Comparison of ENCODE assay signal across 20 cellular contexts in the genomic region with DNA sequence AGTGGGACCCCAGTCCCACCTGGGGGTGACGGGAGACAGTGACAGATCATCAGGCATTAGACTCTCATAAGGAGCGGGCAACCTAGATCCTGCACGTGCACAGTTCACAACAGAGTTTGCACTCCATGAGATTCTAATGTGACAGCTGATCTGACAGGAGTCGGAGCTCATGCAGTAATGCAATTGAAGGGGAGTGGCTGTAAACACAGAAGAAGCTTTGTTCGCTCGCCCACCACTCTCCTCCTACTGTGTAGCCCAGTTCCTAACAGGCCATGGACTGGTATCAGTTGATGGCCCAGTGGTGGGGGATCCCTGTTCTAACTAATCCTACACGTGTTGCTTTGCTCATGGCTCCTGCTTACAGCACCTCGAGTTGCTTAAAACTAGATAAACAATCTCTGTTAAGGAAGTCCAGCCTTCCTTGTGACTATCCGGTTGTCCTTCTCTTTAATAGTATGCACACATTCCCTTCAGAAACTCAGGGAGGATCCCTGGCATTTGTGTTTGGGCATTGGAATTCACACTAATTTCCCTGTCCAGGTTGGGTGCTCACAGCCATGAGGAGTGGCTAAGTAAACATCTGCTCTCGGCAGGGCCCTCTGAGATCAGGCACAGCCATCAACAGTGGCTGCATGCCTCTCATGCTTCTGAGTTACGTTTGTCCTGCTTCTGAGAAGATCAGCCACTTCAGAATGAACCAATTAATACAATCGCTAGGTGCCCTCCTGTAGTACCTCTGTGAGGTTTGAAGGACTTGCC. TPM values are rescaled to one million over a fixed set of nuclear protein-coding genes. Genes with fewer than 3 reads are reported as not detected.
DNase-seq lines count a peak whose midpoint lies in the region; ATAC-seq, FAIRE-seq and TF ChIP-seq lines count a peak whose summit lies in the region.
"Had no signal": no experiment of that assay in that cellular context is flagged by ENCODE, and none has a peak within 500 bp of the region (broad histone marks: within the 10 kb centered on the region; RNA-seq: fewer than 3 reads in every experiment).

No MANE protein-coding gene starts in this region.

- TF ChIP-seq CTCF in HepG2 (CRISPR knock-in tag; IDR thresholded peaks at IDR 0.05) (no peak), right lobe of liver (IDR thresholded peaks at IDR 0.05) (no peak), hepatocyte (IDR thresholded peaks at IDR 0.05; ENCODE audit: poor library complexity) (no peak)

- H3K4ac ChIP-seq in neuronal stem cell (ENCODE audit: low read length): no peak overlapping the region

- H3K4me1 ChIP-seq in HepG2 (ENCODE audit: insufficient read depth, low read length) (peaks cover 19% of the 10 kb centered on the region), right lobe of liver (no peaks in the 10 kb centered on the region), hepatocyte (ENCODE audit: insufficient read depth) (peaks cover 10% of the 10 kb centered on the region), neuronal stem cell (ENCODE audit: control insufficient read depth in 2 of 2, insufficient read depth in 1 of 2, low read depth in 1 of 2, low read length in 2 of 2) (peaks cover 5 to 9% of the 10 kb centered on the region in 2 donors)
- H3K4me1 ChIP-seq: spleen had no signal

- no peaks in the 10 kb centered on the region for H3K9me3 ChIP-seq in HepG2 (ENCODE audit: low read length)
- H3K9me3 ChIP-seq in right lobe of liver: no peaks in the 10 kb centered on the region
- no peaks in the 10 kb centered on the region for H3K9me3 ChIP-seq in hepatocyte (ENCODE audit: low read depth)
- H3K9me3 ChIP-seq in neuronal stem cell (replicated peaks in 1 of 2; ENCODE audit: control insufficient read depth in 2 of 2, insufficient read depth in 1 of 2, low read depth in 1 of 2, low read length in 2 of 2): peaks cover 0 to 3% of the 10 kb centered on the region in 2 donors

- H3K27ac Mint-ChIP-seq in activated naive CD4-positive, alpha-beta T cell treated with anti-CD3 and anti-CD28 coated beads for 36 hours: no peak overlapping the region
- H3K27ac Mint-ChIP-seq: activated B cell treated with CpG ODN at 0.5 μM for 24 hours; immature natural killer cell; stimulated activated effector memory CD8-positive, alpha-beta T cell treated with anti-CD3 and anti-CD28 coated beads, Interleukin-12 subunit alpha, Interleukin-12 subunit beta, amount 100 ng/mL, for 72 hours; T-helper 17 cell had no signal

- H2BK12ac ChIP-seq in neuronal stem cell (ENCODE audit: low read length): no peak overlapping the region

- H3K9me2 ChIP-seq in hepatocyte (replicated peaks; ENCODE audit: insufficient read depth): no peaks in the 10 kb centered on the region

- peak; percentile 66 for FAIRE-seq in HepG2 (lab: Jason Lieb, UNC)

- no peaks in the 10 kb centered on the region for H3K27me3 ChIP-seq in HepG2 (ENCODE audit: control insufficient read depth in 1 of 2, insufficient read depth in 2 of 2, low read length in 2 of 2)
- H3K27me3 ChIP-seq in right lobe of liver: no peaks in the 10 kb centered on the region
- no peaks in the 10 kb centered on the region for H3K27me3 ChIP-seq in hepatocyte
- no peaks in the 10 kb centered on the region for H3K27me3 ChIP-seq in neuronal stem cell (ENCODE audit: control insufficient read depth in 3 of 3, insufficient read depth in 3 of 3, low read depth in 1 of 3, low read length in 3 of 3)
- H3K27me3 ChIP-seq: spleen had no signal

- H3K4me3 Mint-ChIP-seq in activated naive CD4-positive, alpha-beta T cell treated with anti-CD3 and anti-CD28 coated beads for 36 hours: no peak overlapping the region
- H3K4me3 Mint-ChIP-seq: activated B cell treated with CpG ODN at 0.5 μM for 24 hours; immature natural killer cell; stimulated activated effector memory CD8-positive, alpha-beta T cell treated with anti-CD3 and anti-CD28 coated beads, Interleukin-12 subunit alpha, Interleukin-12 subunit beta, amount 100 ng/mL, for 72 hours; T-helper 17 cell had no signal

- no peaks in the 10 kb centered on the region for H3K79me1 ChIP-seq in neuronal stem cell (ENCODE audit: low read depth, low read length)

- no peak overlapping the region for H4K91ac ChIP-seq in neuronal stem cell (ENCODE audit: low read depth, low read length, poor library complexity)

- H2AFZ ChIP-seq in HepG2 (ENCODE audit: low read length) (no peak overlapping the region), hepatocyte (peak overlapping the region; percentile 1), neuronal stem cell (ENCODE audit: low read length) (no peak overlapping the region)

- H4K8ac ChIP-seq in neuronal stem cell (ENCODE audit: low read depth, low read length): no peak overlapping the region

- H3K27me3 Mint-ChIP-seq in activated naive CD4-positive, alpha-beta T cell treated with anti-CD3 and anti-CD28 coated beads for 36 hours (ENCODE audit: low read depth): no peaks in the 10 kb centered on the region

- no peaks in the 10 kb centered on the region for H3K79me2 ChIP-seq in HepG2 (ENCODE audit: insufficient read depth, low read length)
- no peaks in the 10 kb centered on the region for H3K79me2 ChIP-seq in hepatocyte

- peak; percentile 60 for DNase-seq in HepG2 (ENCODE audit: low spot score)
- no peak for DNase-seq in right lobe of liver
- peak; percentile 45 for DNase-seq in hepatocyte (ENCODE audit: low spot score)
- DNase-seq in neuronal stem cell (ENCODE audit: low spot score): no peak
- DNase-seq in MV-4-11 (lab: John Stamatoyannopoulos, UW): no peak
- DNase-seq in activated naive CD4-positive, alpha-beta T cell treated with anti-CD3 and anti-CD28 coated beads for 36 hours: no peak
- DNase-seq: ACHN, activated B cell treated with CpG ODN at 0.5 μM for 24 hours, cortex of kidney, glutamatergic neuron, immature natural killer cell, NCI-H1436 treated with DMSO at 0.1 percent for 48 hours, NCI-H446, Right ventricle myocardium superior, spleen, T-helper 17 cell had no signal

- no peaks in the 10 kb centered on the region for H3K9me3 Mint-ChIP-seq in activated naive CD4-positive, alpha-beta T cell treated with anti-CD3 and anti-CD28 coated beads for 36 hours
- H3K9me3 Mint-ChIP-seq: stimulated activated effector memory CD8-positive, alpha-beta T cell treated with anti-CD3 and anti-CD28 coated beads, Interleukin-12 subunit alpha, Interleukin-12 subunit beta, amount 100 ng/mL, for 72 hours had no signal

- TF ChIP-seq POLR2A in HepG2 (IDR thresholded peaks at IDR 0.05; ENCODE audit: insufficient read depth in 1 of 2, low read depth in 2 of 2, low read length in 2 of 2): no peak
- TF ChIP-seq POLR2A in right lobe of liver (IDR thresholded peaks at IDR 0.05): no peak

- 6% methylated on average over 10 of the region's 12 CpGs for WGBS in HepG2 (ENCODE audit: low lambda C conversion rate)
- 46% methylated on average over 9 of the region's 12 CpGs for WGBS in right lobe of liver (ENCODE audit: insufficient coverage, low coverage, low lambda C conversion rate, missing lambda C conversion rate)
- 58% methylated on average over 12 of the region's 12 CpGs for WGBS in hepatocyte (ENCODE audit: low lambda C conversion rate, missing lambda C conversion rate)
- WGBS in neuronal stem cell (ENCODE audit: extremely low coverage in 2 of 2, insufficient read length in 2 of 2, insufficient replicate concordance in 1 of 2), 2 donors: no CpG with 5 or more reads among the region's 12 CpGs

- H3K36me3 Mint-ChIP-seq in activated naive CD4-positive, alpha-beta T cell treated with anti-CD3 and anti-CD28 coated beads for 36 hours (ENCODE audit: low read depth): no peaks in the 10 kb centered on the region
- H3K36me3 Mint-ChIP-seq: stimulated activated effector memory CD8-positive, alpha-beta T cell treated with anti-CD3 and anti-CD28 coated beads, Interleukin-12 subunit alpha, Interleukin-12 subunit beta, amount 100 ng/mL, for 72 hours had no signal

- BruUV-seq in HepG2 (replicated peaks; lab: Mats Ljungman, UMichigan): no TSS peak

- no peak overlapping the region for H3K23ac ChIP-seq in neuronal stem cell (ENCODE audit: low read depth, low read length, poor library complexity)

- TF ChIP-seq EP300 in HepG2 (IDR thresholded peaks at IDR 0.05; ENCODE audit: low read depth in 2 of 2, low read length in 2 of 2) (no peak), HepG2 (CRISPR knock-in tag; IDR thresholded peaks at IDR 0.05; ENCODE audit: borderline replicate concordance) (no peak)

- peak overlapping the region; percentile 11 for H2AK5ac ChIP-seq in neuronal stem cell (ENCODE audit: low read depth, low read length)

- peak; percentile 93 for ATAC-seq in HepG2
- no peak for ATAC-seq in right lobe of liver
- no peak for ATAC-seq in GM21515 (IDR thresholded peaks at IDR 0.05; ENCODE audit: unreplicated experiment)
- ATAC-seq in HG03280 (IDR thresholded peaks at IDR 0.05; ENCODE audit: unreplicated experiment): no peak
- ATAC-seq: stimulated activated effector memory CD8-positive, alpha-beta T cell treated with anti-CD3 and anti-CD28 coated beads, Interleukin-12 subunit alpha, Interleukin-12 subunit beta, amount 100 ng/mL, for 72 hours; T-helper 17 cell had no signal

- H4K20me1 ChIP-seq in HepG2 (ENCODE audit: insufficient read depth, low read length) (no peaks in the 10 kb centered on the region), hepatocyte (ENCODE audit: insufficient read depth, poor library complexity, severe bottlenecking) (no peaks in the 10 kb centered on the region)

- H3K18ac ChIP-seq in neuronal stem cell (ENCODE audit: low read length): no peak overlapping the region

- peak overlapping the region; percentile 68 for H3K4me2 ChIP-seq in HepG2 (ENCODE audit: low read depth, low read length)
- H3K4me2 ChIP-seq in hepatocyte: peak overlapping the region; percentile 26
- H3K4me2 ChIP-seq in neuronal stem cell (ENCODE audit: insufficient read depth, low read length, poor library complexity, severe bottlenecking): no peak overlapping the region

- H3K36me3 ChIP-seq in HepG2 (replicated peaks in 1 of 2; ENCODE audit: control insufficient read depth in 1 of 2, insufficient read depth in 2 of 2, low read length in 2 of 2) (no peaks in the 10 kb centered on the region), right lobe of liver (no peaks in the 10 kb centered on the region), hepatocyte (replicated peaks; ENCODE audit: insufficient read depth, low read depth) (no peaks in the 10 kb centered on the region), neuronal stem cell (replicated peaks in 1 of 2; ENCODE audit: control insufficient read depth in 2 of 2, insufficient read depth in 2 of 2, low read length in 2 of 2) (no peaks in the 10 kb centered on the region)
- H3K36me3 ChIP-seq: spleen had no signal

- intact Hi-C loops in HepG2 (cut with micrococcal nuclease; ENCODE audit: unreplicated experiment): no loop called here
- intact Hi-C loops in right lobe of liver (cut with DNase I): no loop called here
- intact Hi-C loops in activated naive CD4-positive, alpha-beta T cell treated with anti-CD3 and anti-CD28 coated beads for 36 hours (cut with micrococcal nuclease): no loop called here

- H2BK15ac ChIP-seq in neuronal stem cell (ENCODE audit: low read length): peak overlapping the region; percentile 19

- in situ Hi-C loops in HepG2 (cut with HindIII; ENCODE audit: extremely low pct_ligation_motif_present, low pct_unique_long_range_greater_than_20kb): no loop called here

- H3K27ac ChIP-seq in HepG2 (ENCODE audit: extremely low read length, insufficient read depth, low read length) (no peak overlapping the region), right lobe of liver (no peak overlapping the region), hepatocyte (peak overlapping the region; percentile 45), neuronal stem cell (replicated peaks; ENCODE audit: low read length) (no peak overlapping the region)
- H3K27ac ChIP-seq: HL-60, spleen had no signal

- no peak overlapping the region for H2BK120ac ChIP-seq in neuronal stem cell (ENCODE audit: low read depth, low read length)

- H3K9ac ChIP-seq in HepG2 (ENCODE audit: insufficient read depth, low read depth, low read length) (no peak overlapping the region), neuronal stem cell (ENCODE audit: low read depth, low read length, poor library complexity) (no peak overlapping the region)

- CTCF ChIA-PET in HepG2 (lab: Yijun Ruan, JAX; ENCODE audit: low intra/inter-chr PET ratio, low total read pairs): no interaction called here
- CTCF ChIA-PET in activated naive CD4-positive, alpha-beta T cell treated with anti-CD3 and anti-CD28 coated beads for 36 hours (lab: Charles Lee): no interaction called here

- POLR2A ChIA-PET in HepG2 (lab: Yijun Ruan, JAX): no interaction called here

- no peaks in the 10 kb centered on the region for H3K4me1 Mint-ChIP-seq in activated naive CD4-positive, alpha-beta T cell treated with anti-CD3 and anti-CD28 coated beads for 36 hours (ENCODE audit: low read depth)
- H3K4me1 Mint-ChIP-seq: activated B cell treated with CpG ODN at 0.5 μM for 24 hours; immature natural killer cell; stimulated activated effector memory CD8-positive, alpha-beta T cell treated with anti-CD3 and anti-CD28 coated beads, Interleukin-12 subunit alpha, Interleukin-12 subunit beta, amount 100 ng/mL, for 72 hours; T-helper 17 cell had no signal

- no peak overlapping the region for H2BK5ac ChIP-seq in neuronal stem cell (ENCODE audit: low read length)

- no peak for TF ChIP-seq RAD21 in HepG2 (CRISPR knock-in tag; IDR thresholded peaks at IDR 0.05)

- peak overlapping the region in 1 of 3 experiments; percentile 22; a peak in 2 of 6 replicates for H3K4me3 ChIP-seq in HepG2 (replicated peaks in 1 of 3; ENCODE audit: insufficient read depth in 1 of 3, low read depth in 2 of 3, low read length in 3 of 3)
- H3K4me3 ChIP-seq in right lobe of liver: no peak overlapping the region
- H3K4me3 ChIP-seq in hepatocyte: no peak overlapping the region
- no peak overlapping the region for H3K4me3 ChIP-seq in neuronal stem cell (ENCODE audit: low read length in 2 of 2)
- H3K4me3 ChIP-seq: spleen had no signal

- no peak overlapping the region for H3K14ac ChIP-seq in neuronal stem cell (ENCODE audit: low read length)

RNA-seq across cellular contexts. Expression of gene F3, which starts 21.1 kb away (rescaled TPM):
- total RNA-seq in HepG2 (2016; rRNA removed; fragmentation: Illumina TruSeq; extraction: Trizol) (3.4 and 9.0 TPM in 2 replicates), right lobe of liver (1 to 10 TPM in 4 of 6 experiments, under 1 TPM in 2; 0.79 to 6.8 (median 2.6) TPM), hepatocyte (261 and 281 TPM in 2 replicates)
- 1.4 and 1.6 TPM in 2 replicates for total RNA-seq in HepG2 (2016; cell fraction: cytosol; rRNA removed; fragmentation: Illumina TruSeq; extraction: Trizol; ENCODE audit: low read depth)
- 2.9 and 7.7 TPM in 2 replicates for total RNA-seq in HepG2 (2016; cell fraction: insoluble cytoplasmic fraction; rRNA removed; fragmentation: Illumina TruSeq; extraction: Trizol)
- 3.7 and 3.9 TPM in 2 replicates for total RNA-seq in HepG2 (2016; cell fraction: membrane; rRNA removed; fragmentation: Illumina TruSeq; extraction: Trizol)
- total RNA-seq in HepG2 (2016; cell fraction: nucleus; rRNA removed; fragmentation: Illumina TruSeq; extraction: Trizol): 10.1 and 10.5 TPM in 2 replicates
- polyA plus RNA-seq in HepG2 (2011; rRNA removed) (5.8 and 6.6 TPM in 2 replicates), hepatocyte (390 and 412 TPM in 2 replicates)
- 3.0 and 4.3 TPM in 2 replicates for polyA plus RNA-seq in HepG2 (2011; cell fraction: cytosol; rRNA removed)
- polyA plus RNA-seq in HepG2 (2011; cell fraction: nucleus; rRNA removed): 7.5 and 9.6 TPM in 2 replicates
- 4.0 and 4.2 TPM in 2 replicates for polyA plus RNA-seq in HepG2 (2012)
- polyA plus RNA-seq in HepG2 (2016; cell fraction: cytosol; fragmentation: Illumina TruSeq; extraction: Trizol; ENCODE audit: low read depth): 0.70 and 0.80 TPM in 2 replicates
- polyA plus RNA-seq in HepG2 (2016; cell fraction: insoluble cytoplasmic fraction; fragmentation: Illumina TruSeq; extraction: Trizol; ENCODE audit: low read depth): 2.8 and 3.5 TPM in 2 replicates
- 1.1 and 1.3 TPM in 2 replicates for polyA plus RNA-seq in HepG2 (2016; cell fraction: membrane; fragmentation: Illumina TruSeq; extraction: Trizol; ENCODE audit: low read depth)
- 23.2 and 27.8 TPM in 2 replicates for polyA plus RNA-seq in HepG2 (2016; cell fraction: nucleus; fragmentation: Illumina TruSeq; extraction: Trizol; ENCODE audit: insufficient read depth, low read depth)
- polyA minus RNA-seq in HepG2 (2011; rRNA and poly(A)+ RNA removed; ENCODE audit: low replicate concordance): 5.0 and 22.4 TPM in 2 replicates
- polyA minus RNA-seq in HepG2 (2011; cell fraction: cytosol; rRNA and poly(A)+ RNA removed): 2.5 and 3.2 TPM in 2 replicates
- 4.8 and 6.8 TPM in 2 replicates for polyA minus RNA-seq in HepG2 (2011; cell fraction: nucleus; rRNA and poly(A)+ RNA removed)
- 8.1 TPM for polyA plus RNA-seq in neuronal stem cell (2013, experiment 1 of 2)
- 7.8 TPM for polyA plus RNA-seq in neuronal stem cell (2013, experiment 2 of 2)
- under 1 TPM in 1 of 2 experiments, not detected in 1; 0.10 TPM for total RNA-seq in activated naive CD4-positive, alpha-beta T cell treated with anti-CD3 and anti-CD28 coated beads for 36 hours
- polyA plus RNA-seq: immature natural killer cell had no signal

Comparison
In these comparisons a context has a peak if more than half of its experiments do, and no peak if none do; other contexts are left out.
1. DNase-seq: peak in HepG2 (single experiment) and hepatocyte (single experiment); none in right lobe of liver (0 of 3), neuronal stem cell (single experiment), MV-4-11 (single experiment) and activated naive CD4-positive, alpha-beta T cell treated with anti-CD3 and anti-CD28 coated beads for 36 hours (single experiment).
2. RNA of gene F3, which starts 21.1 kb away (total RNA-seq): 261 to 281 TPM in hepatocyte; 1.4 to 10.5 TPM in HepG2, 0.79 to 6.8 TPM in right lobe of liver and 0.10 TPM in activated naive CD4-positive, alpha-beta T cell treated with anti-CD3 and anti-CD28 coated beads for 36 hours; every median in the first group is over 10 times any median in the second.